12 cellular contexts compared by ENCODE assay signal in the genomic region with DNA sequence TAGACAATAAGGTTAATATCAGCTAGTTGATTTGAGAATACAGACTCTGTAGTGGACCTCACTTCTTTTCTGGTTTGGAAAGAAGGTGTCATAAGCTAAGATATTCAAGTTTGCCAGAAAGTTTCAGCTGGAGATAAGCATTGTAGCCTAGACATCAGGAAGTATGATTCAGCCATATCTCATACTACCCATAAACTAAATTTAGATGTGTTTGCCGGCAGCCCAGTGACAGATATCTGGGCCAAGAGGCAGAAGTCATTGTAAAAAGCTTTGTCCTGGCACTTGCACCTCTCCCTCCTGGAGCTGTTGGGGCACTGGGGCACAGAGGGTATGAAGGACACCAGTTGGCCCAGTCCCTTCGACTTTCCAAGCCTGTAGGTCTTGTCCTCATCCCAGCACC.
DNase-seq lines count a peak whose midpoint lies in the region; ATAC-seq, FAIRE-seq and TF ChIP-seq lines count a peak whose summit lies in the region.
"Had no signal": no experiment of that assay in that cellular context is flagged by ENCODE, and none has a peak within 500 bp of the region (broad histone marks: within the 10 kb centered on the region; RNA-seq: fewer than 3 reads in every experiment).

No MANE protein-coding gene starts in this region.

- H3K79me2 ChIP-seq in HepG2 (ENCODE audit: insufficient read depth, low read length), result no peaks in the 10 kb centered on the region

- H3K27ac ChIP-seq in right lobe of liver (no peak overlapping the region), HepG2 (ENCODE audit: extremely low read length, insufficient read depth, low read length) (no peak overlapping the region), foreskin keratinocyte (no peak overlapping the region), thyroid gland (peak overlapping the region in 2 of 3 donors; percentile 12 to 16), esophagus squamous epithelium (peak overlapping the region in 1 of 4 donors; percentile 11)
- H3K27ac ChIP-seq: neutrophil had no signal

- H3K4me2 ChIP-seq in HepG2 (ENCODE audit: low read depth, low read length), result no peak overlapping the region

- no peak for TF ChIP-seq RAD21 in HepG2 (CRISPR knock-in tag; IDR thresholded peaks at IDR 0.05)

- WGBS in right lobe of liver (ENCODE audit: insufficient coverage, low coverage, low lambda C conversion rate, missing lambda C conversion rate), result 29% methylated on average over 1 of the region's 2 CpGs
- 7% methylated on average over 2 of the region's 2 CpGs for WGBS in HepG2 (ENCODE audit: low lambda C conversion rate)
- WGBS in thyroid gland, 2 donors, result 24 to 67% methylated on average over 2 of the region's 2 CpGs
- WGBS in esophagus squamous epithelium, 2 donors, result 0 to 40% methylated on average over 2 of the region's 2 CpGs

- H3K27me3 ChIP-seq in right lobe of liver, result no peaks in the 10 kb centered on the region
- H3K27me3 ChIP-seq in HepG2 (ENCODE audit: control insufficient read depth in 1 of 2, insufficient read depth in 2 of 2, low read length in 2 of 2), result 0 out of 5 replicates have a peak, but pooled peaks cover 0 to 8% of the 10 kb centered on the region in 2 experiments
- H3K27me3 ChIP-seq in foreskin keratinocyte, result no peaks in the 10 kb centered on the region
- no peaks in the 10 kb centered on the region for H3K27me3 ChIP-seq in thyroid gland
- H3K27me3 ChIP-seq in esophagus squamous epithelium, result no peaks in the 10 kb centered on the region
- H3K27me3 ChIP-seq: neutrophil had no signal

- no peak for FAIRE-seq in HepG2 (lab: Jason Lieb, UNC)

- H2AFZ ChIP-seq in HepG2 (ENCODE audit: low read length), result no peak overlapping the region

- no peak overlapping the region for H3K4me3 ChIP-seq in right lobe of liver
- no peak overlapping the region for H3K4me3 ChIP-seq in HepG2 (replicated peaks in 1 of 3; ENCODE audit: insufficient read depth in 1 of 3, low read depth in 2 of 3, low read length in 3 of 3)
- no peak overlapping the region for H3K4me3 ChIP-seq in thyroid gland (replicated peaks in 1 of 3)
- no peak overlapping the region for H3K4me3 ChIP-seq in esophagus squamous epithelium

- no peaks in the 10 kb centered on the region for H4K20me1 ChIP-seq in HepG2 (ENCODE audit: insufficient read depth, low read length)

- ATAC-seq in right lobe of liver (peak; percentile 34 to 82 (median 61)), HepG2 (no peak), SK-N-SH treated with all-trans-retinoic acid at 6 μM for 48 hours (peak; percentile 45; the same call in 2 of the 3 replicates), foreskin keratinocyte (peak; percentile 88)

- no peaks in the 10 kb centered on the region for H3K36me3 ChIP-seq in right lobe of liver
- H3K36me3 ChIP-seq in HepG2 (replicated peaks in 1 of 2; ENCODE audit: control insufficient read depth in 1 of 2, insufficient read depth in 2 of 2, low read length in 2 of 2), result no peaks in the 10 kb centered on the region
- no peaks in the 10 kb centered on the region for H3K36me3 ChIP-seq in thyroid gland
- peaks cover 0 to 15% (median 0%) of the 10 kb centered on the region in 3 donors for H3K36me3 ChIP-seq in esophagus squamous epithelium
- H3K36me3 ChIP-seq: neutrophil had no signal

- no peak for TF ChIP-seq CTCF in right lobe of liver (IDR thresholded peaks at IDR 0.05)
- TF ChIP-seq CTCF in HepG2 (CRISPR knock-in tag; IDR thresholded peaks at IDR 0.05), result no peak
- TF ChIP-seq CTCF in foreskin keratinocyte (conservative IDR thresholded peaks at IDR 0.05), result no peak
- no peak for TF ChIP-seq CTCF in thyroid gland (IDR thresholded peaks at IDR 0.05)
- TF ChIP-seq CTCF in esophagus squamous epithelium (IDR thresholded peaks at IDR 0.05), result no peak

- DNase-seq in right lobe of liver (no peak), HepG2 (ENCODE audit: low spot score) (no peak), foreskin keratinocyte (peak in 1 of 2 donors; percentile 64), thyroid gland (no peak), NCI-H1930 (lab: John Stamatoyannopoulos, UW) (no peak), esophagus squamous epithelium (lab: John Stamatoyannopoulos, UW) (no peak)
- DNase-seq in effector CD4-positive, alpha-beta T cell, result no peak
- DNase-seq: amygdala; CD4-positive, alpha-beta T cell; NCI-H2107 had no signal

- TF ChIP-seq EP300 in HepG2 (IDR thresholded peaks at IDR 0.05; ENCODE audit: low read depth in 2 of 2, low read length in 2 of 2) (no peak), HepG2 (CRISPR knock-in tag; IDR thresholded peaks at IDR 0.05; ENCODE audit: borderline replicate concordance) (no peak)

- intact Hi-C loops in right lobe of liver (cut with DNase I) (no loop called here), HepG2 (cut with micrococcal nuclease; ENCODE audit: unreplicated experiment) (no loop called here), thyroid gland (cut with DNase I) (no loop called here), esophagus squamous epithelium (cut with DNase I) (no loop called here)

- BruUV-seq in HepG2 (replicated peaks; lab: Mats Ljungman, UMichigan), result no TSS peak

- no peak overlapping the region for H3K9ac ChIP-seq in HepG2 (ENCODE audit: insufficient read depth, low read depth, low read length)

- CTCF ChIA-PET in HepG2 (lab: Yijun Ruan, JAX; ENCODE audit: low intra/inter-chr PET ratio, low total read pairs), result no interaction called here

- in situ Hi-C loops in HepG2 (cut with HindIII; ENCODE audit: extremely low pct_ligation_motif_present, low pct_unique_long_range_greater_than_20kb), result no loop called here

- POLR2A ChIA-PET in HepG2 (lab: Yijun Ruan, JAX), result no interaction called here

- no peaks in the 10 kb centered on the region for H3K9me3 ChIP-seq in right lobe of liver
- H3K9me3 ChIP-seq in HepG2 (ENCODE audit: low read length), result no peaks in the 10 kb centered on the region
- H3K9me3 ChIP-seq in thyroid gland, result no peaks in the 10 kb centered on the region
- H3K9me3 ChIP-seq in esophagus squamous epithelium, result no peaks in the 10 kb centered on the region
- H3K9me3 ChIP-seq: neutrophil had no signal

- H3K4me1 ChIP-seq in right lobe of liver (no peaks in the 10 kb centered on the region), HepG2 (ENCODE audit: insufficient read depth, low read length) (no peaks in the 10 kb centered on the region), foreskin keratinocyte (peaks cover 21% of the 10 kb centered on the region), thyroid gland (peaks cover 7 to 28% of the 10 kb centered on the region in 2 donors), esophagus squamous epithelium (peaks cover 0 to 6% (median 0%) of the 10 kb centered on the region in 3 donors)

- no peak for TF ChIP-seq POLR2A in right lobe of liver (IDR thresholded peaks at IDR 0.05)
- no peak for TF ChIP-seq POLR2A in HepG2 (IDR thresholded peaks at IDR 0.05; ENCODE audit: insufficient read depth in 1 of 2, low read depth in 2 of 2, low read length in 2 of 2)
- TF ChIP-seq POLR2A in thyroid gland (IDR thresholded peaks at IDR 0.05), result no peak
- TF ChIP-seq POLR2A in esophagus squamous epithelium (IDR thresholded peaks at IDR 0.05), result no peak

TF ChIP-seq in HepG2, 621 proteins besides CTCF, POLR2A, EP300 and RAD21 (continues in another document):
- TF ChIP-seq MXD4 (CRISPR knock-in tag; IDR thresholded peaks at IDR 0.05) (no peak), ZNF335 (CRISPR knock-in tag; IDR thresholded peaks at IDR 0.05) (no peak), YY1 (IDR thresholded peaks at IDR 0.05; ENCODE audit: insufficient read depth, insufficient replicate concordance, low read depth, low read length) (no peak), ZFP90 (CRISPR knock-in tag; IDR thresholded peaks at IDR 0.05; ENCODE audit: borderline replicate concordance) (no peak), FOXJ3 (CRISPR knock-in tag; IDR thresholded peaks at IDR 0.05; ENCODE audit: borderline replicate concordance) (no peak), ZBTB42 (CRISPR knock-in tag; IDR thresholded peaks at IDR 0.05) (no peak), FOXA3 (CRISPR knock-in tag; IDR thresholded peaks at IDR 0.05) (no peak), RNF2 (conservative IDR thresholded peaks at IDR 0.05; ENCODE audit: low read depth) (no peak), RAD51 (IDR thresholded peaks at IDR 0.05; ENCODE audit: borderline replicate concordance) (no peak), ZNF20 (CRISPR knock-in tag; IDR thresholded peaks at IDR 0.05) (no peak)

TF ChIP-seq in SK-N-SH treated with all-trans-retinoic acid at 6 μM for 48 hours, 23 proteins besides CTCF, POLR2A, EP300 and RAD21 (continues in another document):
- TF ChIP-seq SNAI2 (CRISPR knock-in tag; IDR thresholded peaks at IDR 0.05) (no peak), ZNF8 (CRISPR knock-in tag; IDR thresholded peaks at IDR 0.05) (no peak), RARB (CRISPR knock-in tag; IDR thresholded peaks at IDR 0.05) (no peak), ZNF565 (CRISPR knock-in tag; conservative IDR thresholded peaks at IDR 0.05; ENCODE audit: low read depth) (no peak), CSDC2 (CRISPR knock-in tag; IDR thresholded peaks at IDR 0.05) (no peak), OSR1 (CRISPR knock-in tag; IDR thresholded peaks at IDR 0.05) (no peak), ESRRG (CRISPR knock-in tag; IDR thresholded peaks at IDR 0.05) (no peak), GLIS3 (CRISPR knock-in tag; IDR thresholded peaks at IDR 0.05) (no peak), ZNF70 (CRISPR knock-in tag; IDR thresholded peaks at IDR 0.05) (no peak), ZC3H10 (CRISPR knock-in tag; IDR thresholded peaks at IDR 0.05) (no peak)
- TF ChIP-seq, protein P1, sequence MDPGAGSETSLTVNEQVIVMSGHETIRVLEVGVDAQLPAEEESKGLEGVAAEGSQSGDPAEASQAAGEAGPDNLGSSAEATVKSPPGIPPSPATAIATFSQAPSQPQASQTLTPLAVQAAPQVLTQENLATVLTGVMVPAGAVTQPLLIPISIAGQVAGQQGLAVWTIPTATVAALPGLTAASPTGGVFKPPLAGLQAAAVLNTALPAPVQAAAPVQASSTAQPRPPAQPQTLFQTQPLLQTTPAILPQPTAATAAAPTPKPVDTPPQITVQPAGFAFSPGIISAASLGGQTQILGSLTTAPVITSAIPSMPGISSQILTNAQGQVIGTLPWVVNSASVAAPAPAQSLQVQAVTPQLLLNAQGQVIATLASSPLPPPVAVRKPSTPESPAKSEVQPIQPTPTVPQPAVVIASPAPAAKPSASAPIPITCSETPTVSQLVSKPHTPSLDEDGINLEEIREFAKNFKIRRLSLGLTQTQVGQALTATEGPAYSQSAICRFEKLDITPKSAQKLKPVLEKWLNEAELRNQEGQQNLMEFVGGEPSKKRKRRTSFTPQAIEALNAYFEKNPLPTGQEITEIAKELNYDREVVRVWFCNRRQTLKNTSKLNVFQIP (CRISPR knock-in tag; IDR thresholded peaks at IDR 0.05; ENCODE audit: borderline replicate concordance, low read depth), result no peak

Comparison
In these comparisons a context has a peak if more than half of its experiments do, and no peak if none do; other contexts are left out.
1. H3K27ac ChIP-seq: peak in thyroid gland (2 of 3); none in right lobe of liver (0 of 3), HepG2 (single experiment) and foreskin keratinocyte (single experiment).